Comparison of ENCODE assay signal across 19 cellular contexts in genomic region chr1:101064697-101065096, GRCh38.
"Had no signal": no experiment of that assay in that cellular context is flagged by ENCODE, and none has a peak within 500 bp of the region (broad histone marks: within the 10 kb centered on the region; RNA-seq: fewer than 3 reads in every experiment).

No MANE protein-coding gene starts in this region.

- H3K27ac ChIP-seq: esophagus muscularis mucosa, hepatocyte, left lung, thyroid gland, VCaP had no signal

- H3K36me3 Mint-ChIP-seq: stimulated activated effector memory CD8-positive, alpha-beta T cell treated with anti-CD3 and anti-CD28 coated beads, Interleukin-12 subunit alpha, Interleukin-12 subunit beta, amount 100 ng/mL, for 72 hours had no signal

- H3K9me3 Mint-ChIP-seq: nephron; stimulated activated effector memory CD8-positive, alpha-beta T cell treated with anti-CD3 and anti-CD28 coated beads, Interleukin-12 subunit alpha, Interleukin-12 subunit beta, amount 100 ng/mL, for 72 hours had no signal

- ATAC-seq: left lung; stimulated activated effector memory CD8-positive, alpha-beta T cell treated with anti-CD3 and anti-CD28 coated beads, Interleukin-12 subunit alpha, Interleukin-12 subunit beta, amount 100 ng/mL, for 72 hours had no signal

- H3K27ac Mint-ChIP-seq: activated T-helper 2 cell treated with anti-CD3 and anti-CD28 coated beads, Interferon-gamma antibody, Interleukin-2, Interleukin-4, amounts not matched to agents 10 μg/mL and 5 μg/mL and 100 μg/mL, durations not matched to agents 14 hours and 24 hours and 36 hours; nephron had no signal

- H3K9me3 ChIP-seq: esophagus muscularis mucosa, left lung, thyroid gland had no signal

- H3K4me3 ChIP-seq: esophagus muscularis mucosa, hepatocyte, left lung, thyroid gland had no signal

- H3K27me3 ChIP-seq: esophagus muscularis mucosa, hepatocyte, left lung, thyroid gland had no signal

- H3K4me1 Mint-ChIP-seq: nephron had no signal

- H3K27me3 Mint-ChIP-seq: activated naive CD8-positive, alpha-beta T cell had no signal

- DNase-seq: activated CD4-positive, alpha-beta T cell treated with anti-CD3 and anti-CD28 coated beads, Interleukin-2, amount 50 U/mL, for 48 hours; amniotic stem cell; cortex of kidney; effector CD4-positive, alpha-beta T cell; islet precursor cell; left lung; mammary epithelial cell; nucleus accumbens; posterior cingulate gyrus; retina; stimulated activated CD4-positive, alpha-beta T cell treated with anti-CD3 and anti-CD28 coated beads, Interleukin-12 subunit alpha, Interleukin-12 subunit beta, amount 100 ng/mL, for 4 hours; thyroid gland had no signal

- H3K4me3 Mint-ChIP-seq: activated naive CD8-positive, alpha-beta T cell; nephron; stimulated activated effector memory CD8-positive, alpha-beta T cell treated with anti-CD3 and anti-CD28 coated beads, Interleukin-12 subunit alpha, Interleukin-12 subunit beta, amount 100 ng/mL, for 72 hours had no signal
